Comparison of ENCODE assay signal across 24 cellular contexts in the genomic region with DNA sequence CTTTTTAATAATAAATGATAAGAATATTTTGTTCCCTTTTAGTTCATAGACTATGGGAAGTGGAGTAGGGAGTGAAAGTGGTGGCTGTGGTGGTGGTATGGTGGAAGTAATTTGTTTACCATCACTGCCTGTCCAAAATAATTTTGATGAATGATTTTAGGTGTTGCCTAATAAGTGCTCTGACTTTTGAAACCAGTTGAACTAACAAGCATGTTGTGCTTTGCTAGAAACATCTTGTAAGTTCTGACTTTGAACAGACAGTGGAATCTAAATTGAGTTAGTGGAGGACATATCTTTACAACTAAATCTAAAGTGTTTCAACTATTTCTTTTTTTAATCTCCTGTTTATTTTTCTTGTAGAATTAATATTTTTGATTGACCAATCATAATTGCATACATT.
"Had no signal": no experiment of that assay in that cellular context is flagged by ENCODE, and none has a peak within 500 bp of the region (broad histone marks: within the 10 kb centered on the region; RNA-seq: fewer than 3 reads in every experiment).

No MANE protein-coding gene starts in this region.

- H3K36me3 ChIP-seq: cardiac muscle cell had no signal

- DNase-seq: activated CD4-positive, alpha-beta T cell treated with anti-CD3 and anti-CD28 coated beads for 48 hours; activated CD4-positive, alpha-beta T cell treated with anti-CD3 and anti-CD28 coated beads, Interleukin-2, amount 50 U/mL, for 4 hours; activated CD4-positive, CD25-positive, alpha-beta regulatory T cell treated with anti-CD3 and anti-CD28 coated beads, Interleukin-2, amount 50 U/mL, for 72 hours; activated CD8-positive, alpha-beta memory T cell treated with anti-CD3 and anti-CD28 coated beads, Interleukin-2, amount 10 ng/mL, durations not matched to agents 7 days and 5 days; activated effector memory CD4-positive, alpha-beta T cell treated with Interleukin-2 at 50 U/mL for 16 hours; activated naive CD4-positive, alpha-beta T cell; activated T-cell treated with anti-CD3 and anti-CD28 coated beads, Interleukin-2, amount 50 U/mL, for 24 hours; amygdala; cerebellar nuclear complex; KG1; NCI-H1105; NCI-H1436; NCI-H1694 treated with DMSO at 0.1 percent for 48 hours; NCI-H2029 treated with DMSO at 0.1 percent for 48 hours; NCI-H345; NCI-H510A; NCI-H526 treated with DMSO at 0.1 percent for 48 hours; NK-92 treated with Interleukin-12 subunit alpha and Interleukin-12 subunit beta, amount 100 ng/mL, for 24 hours; PC-9; SHP77 treated with DMSO at 0.1 percent for 48 hours; T-helper 17 cell; T-helper 9 cell had no signal

- H3K4me3 ChIP-seq: cardiac muscle cell, PC-9 had no signal

- H2AFZ ChIP-seq: PC-9 had no signal

- H3K4me2 ChIP-seq: PC-9 had no signal

- ATAC-seq: activated CD8-positive, alpha-beta memory T cell treated with anti-CD3 and anti-CD28 coated beads, Interleukin-2, amount 10 ng/mL, durations not matched to agents 7 days and 5 days; T-helper 17 cell; WTC11 had no signal

- H3K27me3 ChIP-seq: cardiac muscle cell had no signal

- H3K27ac ChIP-seq: cardiac muscle cell, PC-9 had no signal
